ENCODE assay signal across 1 cellular context in genomic region chr20:35583636-35584560, GRCh38.
TF ChIP-seq lines count a peak whose summit lies in the region.

No MANE protein-coding gene starts in this region.

TF ChIP-seq in HepG2, 621 proteins besides CTCF, POLR2A, EP300 and RAD21:
- TF ChIP-seq CBX2 (IDR thresholded peaks at IDR 0.05; ENCODE audit: low read depth, low read length) = no peak
- TF ChIP-seq CBX2 (CRISPR knock-in tag; IDR thresholded peaks at IDR 0.05; ENCODE audit: low read depth) = no peak
- TF ChIP-seq, protein P1, sequence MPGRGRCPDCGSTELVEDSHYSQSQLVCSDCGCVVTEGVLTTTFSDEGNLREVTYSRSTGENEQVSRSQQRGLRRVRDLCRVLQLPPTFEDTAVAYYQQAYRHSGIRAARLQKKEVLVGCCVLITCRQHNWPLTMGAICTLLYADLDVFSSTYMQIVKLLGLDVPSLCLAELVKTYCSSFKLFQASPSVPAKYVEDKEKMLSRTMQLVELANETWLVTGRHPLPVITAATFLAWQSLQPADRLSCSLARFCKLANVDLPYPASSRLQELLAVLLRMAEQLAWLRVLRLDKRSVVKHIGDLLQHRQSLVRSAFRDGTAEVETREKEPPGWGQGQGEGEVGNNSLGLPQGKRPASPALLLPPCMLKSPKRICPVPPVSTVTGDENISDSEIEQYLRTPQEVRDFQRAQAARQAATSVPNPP (CRISPR knock-in tag; IDR thresholded peaks at IDR 0.05) = no peak
- TF ChIP-seq IRX3 (CRISPR knock-in tag; IDR thresholded peaks at IDR 0.05; ENCODE audit: borderline replicate concordance, low read depth) = no peak
- peak; percentile 53; the same call in 1 of the 2 replicates for TF ChIP-seq NFRKB (IDR thresholded peaks at IDR 0.05)
- TF ChIP-seq NFIB (CRISPR knock-in tag; IDR thresholded peaks at IDR 0.05; ENCODE audit: borderline replicate concordance) = 0 out of 2 replicates have a peak, but pooled peaks have one; percentile 14
- TF ChIP-seq ZBTB43 (CRISPR knock-in tag; conservative IDR thresholded peaks at IDR 0.05) = no peak
- 0 out of 2 replicates have a peak, but pooled peaks have one; percentile 59 for TF ChIP-seq NBN (conservative IDR thresholded peaks at IDR 0.05)
- TF ChIP-seq ZBTB38 (CRISPR knock-in tag; IDR thresholded peaks at IDR 0.05) = no peak
- TF ChIP-seq, protein P2, sequence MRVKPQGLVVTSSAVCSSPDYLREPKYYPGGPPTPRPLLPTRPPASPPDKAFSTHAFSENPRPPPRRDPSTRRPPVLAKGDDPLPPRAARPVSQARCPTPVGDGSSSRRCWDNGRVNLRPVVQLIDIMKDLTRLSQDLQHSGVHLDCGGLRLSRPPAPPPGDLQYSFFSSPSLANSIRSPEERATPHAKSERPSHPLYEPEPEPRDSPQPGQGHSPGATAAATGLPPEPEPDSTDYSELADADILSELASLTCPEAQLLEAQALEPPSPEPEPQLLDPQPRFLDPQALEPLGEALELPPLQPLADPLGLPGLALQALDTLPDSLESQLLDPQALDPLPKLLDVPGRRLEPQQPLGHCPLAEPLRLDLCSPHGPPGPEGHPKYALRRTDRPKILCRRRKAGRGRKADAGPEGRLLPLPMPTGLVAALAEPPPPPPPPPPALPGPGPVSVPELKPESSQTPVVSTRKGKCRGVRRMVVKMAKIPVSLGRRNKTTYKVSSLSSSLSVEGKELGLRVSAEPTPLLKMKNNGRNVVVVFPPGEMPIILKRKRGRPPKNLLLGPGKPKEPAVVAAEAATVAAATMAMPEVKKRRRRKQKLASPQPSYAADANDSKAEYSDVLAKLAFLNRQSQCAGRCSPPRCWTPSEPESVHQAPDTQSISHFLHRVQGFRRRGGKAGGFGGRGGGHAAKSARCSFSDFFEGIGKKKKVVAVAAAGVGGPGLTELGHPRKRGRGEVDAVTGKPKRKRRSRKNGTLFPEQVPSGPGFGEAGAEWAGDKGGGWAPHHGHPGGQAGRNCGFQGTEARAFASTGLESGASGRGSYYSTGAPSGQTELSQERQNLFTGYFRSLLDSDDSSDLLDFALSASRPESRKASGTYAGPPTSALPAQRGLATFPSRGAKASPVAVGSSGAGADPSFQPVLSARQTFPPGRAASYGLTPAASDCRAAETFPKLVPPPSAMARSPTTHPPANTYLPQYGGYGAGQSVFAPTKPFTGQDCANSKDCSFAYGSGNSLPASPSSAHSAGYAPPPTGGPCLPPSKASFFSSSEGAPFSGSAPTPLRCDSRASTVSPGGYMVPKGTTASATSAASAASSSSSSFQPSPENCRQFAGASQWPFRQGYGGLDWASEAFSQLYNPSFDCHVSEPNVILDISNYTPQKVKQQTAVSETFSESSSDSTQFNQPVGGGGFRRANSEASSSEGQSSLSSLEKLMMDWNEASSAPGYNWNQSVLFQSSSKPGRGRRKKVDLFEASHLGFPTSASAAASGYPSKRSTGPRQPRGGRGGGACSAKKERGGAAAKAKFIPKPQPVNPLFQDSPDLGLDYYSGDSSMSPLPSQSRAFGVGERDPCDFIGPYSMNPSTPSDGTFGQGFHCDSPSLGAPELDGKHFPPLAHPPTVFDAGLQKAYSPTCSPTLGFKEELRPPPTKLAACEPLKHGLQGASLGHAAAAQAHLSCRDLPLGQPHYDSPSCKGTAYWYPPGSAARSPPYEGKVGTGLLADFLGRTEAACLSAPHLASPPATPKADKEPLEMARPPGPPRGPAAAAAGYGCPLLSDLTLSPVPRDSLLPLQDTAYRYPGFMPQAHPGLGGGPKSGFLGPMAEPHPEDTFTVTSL (CRISPR knock-in tag; IDR thresholded peaks at IDR 0.05; ENCODE audit: borderline replicate concordance) = no peak
- TF ChIP-seq IKZF1 (IDR thresholded peaks at IDR 0.05) = 0 out of 2 replicates have a peak, but pooled peaks have one; percentile 31
